14 cellular contexts compared by ENCODE assay signal in genomic region chr3:18648868-18649450, GRCh38.
A peak's percentile ranks its signal among the peaks of the same experiment; 100 is the strongest.
DNase-seq lines count a peak whose midpoint lies in the region; ATAC-seq and TF ChIP-seq lines count a peak whose summit lies in the region.
"Had no signal": no experiment of that assay in that cellular context is flagged by ENCODE, and none has a peak within 500 bp of the region (broad histone marks: within the 10 kb centered on the region; RNA-seq: fewer than 3 reads in every experiment).

No MANE protein-coding gene starts in this region.

- ATAC-seq in activated T-helper 17 cell treated with anti-CD3 and anti-CD28 coated beads, Interleukin-2, amount 50 U/mL, for 72 hours (replicated peaks): peak; percentile 45
- no peak for ATAC-seq in stimulated activated naive CD8-positive, alpha-beta T cell treated with anti-CD3 and anti-CD28 coated beads, Interleukin-15, amount 100 ng/mL, for 72 hours
- ATAC-seq in foreskin keratinocyte: no peak
- ATAC-seq: Panc1 had no signal

- CTCF ChIA-PET in activated CD4-positive, alpha-beta T cell treated with anti-CD3 and anti-CD28 coated beads, Interleukin-2, amount 10 ng/mL, durations not matched to agents 7 days and 5 days (lab: Charles Lee): interaction anchor here (1.0 to 6.5 kb wide), 14 partner anchors 8 to 109 kb away, joined by 3 to 36 read pairs (median 6); no protein-coding TSS in a partner anchor

- TF ChIP-seq CTCF in foreskin keratinocyte (conservative IDR thresholded peaks at IDR 0.05): no peak

- peaks cover 81% of the 10 kb centered on the region for H3K4me1 Mint-ChIP-seq in activated CD4-positive, alpha-beta T cell treated with anti-CD3 and anti-CD28 coated beads, Interleukin-2, amount 10 ng/mL, durations not matched to agents 7 days and 5 days
- peaks cover 54% of the 10 kb centered on the region for H3K4me1 Mint-ChIP-seq in activated T-helper 17 cell treated with anti-CD3 and anti-CD28 coated beads, Interleukin-2, amount 50 U/mL, for 72 hours
- H3K4me1 Mint-ChIP-seq in stimulated activated naive CD8-positive, alpha-beta T cell treated with anti-CD3 and anti-CD28 coated beads, Interleukin-15, amount 100 ng/mL, for 72 hours: peaks cover 79% of the 10 kb centered on the region

- no peak overlapping the region for H3K4me3 Mint-ChIP-seq in activated CD4-positive, alpha-beta T cell treated with anti-CD3 and anti-CD28 coated beads, Interleukin-2, amount 10 ng/mL, durations not matched to agents 7 days and 5 days
- H3K4me3 Mint-ChIP-seq in activated T-helper 17 cell treated with anti-CD3 and anti-CD28 coated beads, Interleukin-2, amount 50 U/mL, for 72 hours: peak overlapping the region; percentile 70
- H3K4me3 Mint-ChIP-seq in stimulated activated naive CD8-positive, alpha-beta T cell treated with anti-CD3 and anti-CD28 coated beads, Interleukin-15, amount 100 ng/mL, for 72 hours: peak overlapping the region; percentile 8 to 15

- no peaks in the 10 kb centered on the region for H3K4me1 ChIP-seq in foreskin keratinocyte

- POLR2A ChIA-PET in activated CD4-positive, alpha-beta T cell treated with anti-CD3 and anti-CD28 coated beads, Interleukin-2, amount 10 ng/mL, durations not matched to agents 7 days and 5 days (lab: Charles Lee): interaction anchor here (0.6 to 1.0 kb wide), 6 partner anchors 67 to 211 kb away, joined by 3 to 10 read pairs (median 4); no protein-coding TSS in a partner anchor

- DNase-seq in activated CD4-positive, alpha-beta T cell treated with anti-CD3 and anti-CD28 coated beads, Interleukin-2, amount 10 ng/mL, durations not matched to agents 7 days and 5 days: no peak
- no peak for DNase-seq in activated CD4-positive, alpha-beta T cell treated with anti-CD3 and anti-CD28 coated beads, Interleukin-2, amount 50 U/mL, for 48 hours
- DNase-seq in stimulated activated CD4-positive, alpha-beta T cell treated with anti-CD3 and anti-CD28 coated beads, Interleukin-15, amount 100 ng/mL, for 24 hours: peak; percentile 11
- DNase-seq in stimulated activated CD4-positive, alpha-beta T cell treated with anti-CD3 and anti-CD28 coated beads, Interleukin-2, amount 100 ng/mL, for 24 hours: no peak
- no peak for DNase-seq in stimulated activated naive CD8-positive, alpha-beta T cell treated with anti-CD3 and anti-CD28 coated beads, Interleukin-15, amount 100 ng/mL, for 72 hours
- DNase-seq in foreskin keratinocyte (no peak), NCI-H82 (lab: John Stamatoyannopoulos, UW) (no peak)
- DNase-seq: C1 segment of cervical spinal cord, KG1, NCI-H1092 treated with DMSO at 0.1 percent for 48 hours, NCI-H1694 treated with DMSO at 0.1 percent for 48 hours, NCI-H446 had no signal

- H3K36me3 Mint-ChIP-seq in activated CD4-positive, alpha-beta T cell treated with anti-CD3 and anti-CD28 coated beads, Interleukin-2, amount 10 ng/mL, durations not matched to agents 7 days and 5 days (ENCODE audit: low read depth): peaks cover 10% of the 10 kb centered on the region
- H3K36me3 Mint-ChIP-seq in activated T-helper 17 cell treated with anti-CD3 and anti-CD28 coated beads, Interleukin-2, amount 50 U/mL, for 72 hours (ENCODE audit: low read depth): no peaks in the 10 kb centered on the region

- no peaks in the 10 kb centered on the region for H3K27me3 ChIP-seq in foreskin keratinocyte

- H3K27me3 Mint-ChIP-seq in activated CD4-positive, alpha-beta T cell treated with anti-CD3 and anti-CD28 coated beads, Interleukin-2, amount 10 ng/mL, durations not matched to agents 7 days and 5 days: no peaks in the 10 kb centered on the region
- H3K27me3 Mint-ChIP-seq in activated T-helper 17 cell treated with anti-CD3 and anti-CD28 coated beads, Interleukin-2, amount 50 U/mL, for 72 hours: no peaks in the 10 kb centered on the region
- no peaks in the 10 kb centered on the region for H3K27me3 Mint-ChIP-seq in stimulated activated naive CD8-positive, alpha-beta T cell treated with anti-CD3 and anti-CD28 coated beads, Interleukin-15, amount 100 ng/mL, for 72 hours

- H3K27ac Mint-ChIP-seq in activated CD4-positive, alpha-beta T cell treated with anti-CD3 and anti-CD28 coated beads, Interleukin-2, amount 10 ng/mL, durations not matched to agents 7 days and 5 days: peak overlapping the region; percentile 88
- peak overlapping the region; percentile 92 for H3K27ac Mint-ChIP-seq in activated T-helper 17 cell treated with anti-CD3 and anti-CD28 coated beads, Interleukin-2, amount 50 U/mL, for 72 hours
- H3K27ac Mint-ChIP-seq in stimulated activated naive CD8-positive, alpha-beta T cell treated with anti-CD3 and anti-CD28 coated beads, Interleukin-15, amount 100 ng/mL, for 72 hours: peak overlapping the region; percentile 85 to 94

- no peak overlapping the region for H3K27ac ChIP-seq in foreskin keratinocyte

- peaks cover 14% of the 10 kb centered on the region for H3K9me3 Mint-ChIP-seq in activated CD4-positive, alpha-beta T cell treated with anti-CD3 and anti-CD28 coated beads, Interleukin-2, amount 10 ng/mL, durations not matched to agents 7 days and 5 days
- H3K9me3 Mint-ChIP-seq in activated T-helper 17 cell treated with anti-CD3 and anti-CD28 coated beads, Interleukin-2, amount 50 U/mL, for 72 hours: no peaks in the 10 kb centered on the region
- peaks cover 8% of the 10 kb centered on the region in 2 donors for H3K9me3 Mint-ChIP-seq in stimulated activated naive CD8-positive, alpha-beta T cell treated with anti-CD3 and anti-CD28 coated beads, Interleukin-15, amount 100 ng/mL, for 72 hours
